15 cellular contexts compared by ENCODE assay signal in the genomic region with DNA sequence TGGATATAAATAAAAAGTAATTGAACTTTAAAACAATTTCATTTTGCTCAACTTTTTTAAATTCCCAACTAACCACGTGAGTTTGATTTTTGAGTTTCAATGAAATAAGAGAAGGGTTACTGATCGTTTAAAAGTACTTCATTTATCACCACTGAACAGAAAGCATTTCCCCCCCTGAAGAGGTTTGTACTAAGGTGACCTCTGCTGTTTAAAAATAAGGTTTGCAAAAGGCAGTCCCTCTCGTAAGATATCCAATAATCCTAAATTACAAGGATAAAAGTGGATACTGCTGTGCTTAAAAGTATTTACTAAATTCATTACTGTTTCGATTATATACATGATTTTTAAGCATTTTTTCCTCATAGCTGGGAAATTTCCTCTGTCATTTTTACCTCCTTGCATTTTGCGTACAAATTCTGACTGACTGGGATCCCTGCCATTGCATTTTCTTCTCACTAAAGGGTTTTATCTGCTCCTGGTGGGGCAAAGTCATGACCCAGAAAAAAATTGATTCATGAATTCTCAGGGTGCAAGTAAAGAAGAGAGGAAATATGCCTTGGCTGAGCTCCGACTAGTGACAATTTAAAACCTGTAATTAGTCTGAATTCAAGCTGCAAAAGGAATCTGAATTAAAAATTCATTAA.
DNase-seq lines count a peak whose midpoint lies in the region; ATAC-seq and TF ChIP-seq lines count a peak whose summit lies in the region.
"Had no signal": no experiment of that assay in that cellular context is flagged by ENCODE, and none has a peak within 500 bp of the region (broad histone marks: within the 10 kb centered on the region; RNA-seq: fewer than 3 reads in every experiment).

No MANE protein-coding gene starts in this region.

- peaks cover 13% of the 10 kb centered on the region for H3K4me1 ChIP-seq in A673 (ENCODE audit: insufficient read depth, low read length, poor library complexity, severe bottlenecking)
- H3K4me1 ChIP-seq: right atrium auricular region had no signal

- POLR2A ChIA-PET in A673 (lab: Charles Lee; ENCODE audit: low non-redundant PET) = no interaction called here

- CTCF ChIA-PET in A673 (lab: Charles Lee) = no interaction called here

- H3K27ac ChIP-seq in A673 (ENCODE audit: low read depth, low read length, poor library complexity, severe bottlenecking) = no peak overlapping the region
- no peak overlapping the region for H3K27ac ChIP-seq in WERI-Rb-1
- H3K27ac ChIP-seq: right atrium auricular region had no signal

- no TSS peak for BruUV-seq in A673 (replicated peaks; lab: Mats Ljungman, UMichigan)

- H3K36me3 ChIP-seq in A673 (ENCODE audit: insufficient read depth, low read length, poor library complexity, severe bottlenecking) (no peaks in the 10 kb centered on the region), WERI-Rb-1 (no peaks in the 10 kb centered on the region)
- H3K36me3 ChIP-seq: right atrium auricular region had no signal

- ATAC-seq in GM18867 (IDR thresholded peaks at IDR 0.05; ENCODE audit: unreplicated experiment) = no peak
- no peak for ATAC-seq in HG03139 (IDR thresholded peaks at IDR 0.05; ENCODE audit: unreplicated experiment)
- ATAC-seq: naive thymus-derived CD4-positive, alpha-beta T cell; Right ventricle myocardium inferior had no signal

- intact Hi-C loops in A673 (cut with micrococcal nuclease; ENCODE audit: unreplicated experiment) = loop anchor here (5.0 kb wide), 1 partner anchor 222 kb away; no protein-coding TSS in a partner anchor

- TF ChIP-seq CTCF in A673 (conservative IDR thresholded peaks at IDR 0.05; ENCODE audit: low read depth, low read length) = peak; percentile 36; the same call in 1 of the 2 replicates
- peak; percentile 31 for TF ChIP-seq CTCF in fibroblast of mammary gland (conservative IDR thresholded peaks at IDR 0.05; ENCODE audit: control insufficient read depth, insufficient read depth, low read depth, low read length)
- TF ChIP-seq CTCF in WERI-Rb-1 (IDR thresholded peaks at IDR 0.05; ENCODE audit: low read depth, low read length) = no peak

- no peaks in the 10 kb centered on the region for H3K9me3 ChIP-seq in A673 (ENCODE audit: low read depth, low read length, poor library complexity, severe bottlenecking)
- H3K9me3 ChIP-seq in WERI-Rb-1 (ENCODE audit: severe bottlenecking) = no peaks in the 10 kb centered on the region
- H3K9me3 ChIP-seq: right atrium auricular region had no signal

- DNase-seq in A673 (ENCODE audit: low spot score) = peak; percentile 33
- peak; percentile 8 for DNase-seq in HT1080 (ENCODE audit: low read depth)
- DNase-seq in NCI-H748 (lab: John Stamatoyannopoulos, UW; ENCODE audit: unreplicated experiment) = peak; percentile 64
- peak; percentile 45 for DNase-seq in fibroblast of mammary gland (ENCODE audit: low read depth)
- DNase-seq in NCI-H345 (lab: John Stamatoyannopoulos, UW) = no peak
- DNase-seq in WERI-Rb-1 = no peak
- DNase-seq: activated CD8-positive, alpha-beta memory T cell treated with anti-CD3 and anti-CD28 coated beads, Interleukin-2, amount 50 U/mL, for 4 hours; KBM-7; naive thymus-derived CD4-positive, alpha-beta T cell; stimulated activated CD4-positive, alpha-beta T cell treated with anti-CD3 and anti-CD28 coated beads, Interleukin-4, amount 100 ng/mL, for 4 hours; stimulated activated naive CD4-positive, alpha-beta T cell treated with Interleukin-2 at 50 U/mL for 16 hours had no signal

- H3K4me3 ChIP-seq in A673 (ENCODE audit: low read depth, low read length, poor library complexity, severe bottlenecking) (no peak overlapping the region), fibroblast of mammary gland (ENCODE audit: control insufficient read depth, low read depth, low read length) (no peak overlapping the region), WERI-Rb-1 (ENCODE audit: low read depth, low read length) (no peak overlapping the region)
- H3K4me3 ChIP-seq: right atrium auricular region had no signal

- H3K27me3 ChIP-seq in A673 (replicated peaks; ENCODE audit: insufficient read depth, low read depth, low read length, poor library complexity) = peaks cover 16% of the 10 kb centered on the region
- H3K27me3 ChIP-seq in WERI-Rb-1 (ENCODE audit: insufficient read depth, low read depth, severe bottlenecking) = no peaks in the 10 kb centered on the region
- H3K27me3 ChIP-seq: right atrium auricular region had no signal

Comparison
In these comparisons a context has a peak if more than half of its experiments do, and no peak if none do; other contexts are left out.
1. DNase-seq: peak in A673 (single experiment), HT1080 (single experiment), NCI-H748 (single experiment) and fibroblast of mammary gland (single experiment); none in NCI-H345 (single experiment) and WERI-Rb-1 (single experiment).